In the genomic region with DNA sequence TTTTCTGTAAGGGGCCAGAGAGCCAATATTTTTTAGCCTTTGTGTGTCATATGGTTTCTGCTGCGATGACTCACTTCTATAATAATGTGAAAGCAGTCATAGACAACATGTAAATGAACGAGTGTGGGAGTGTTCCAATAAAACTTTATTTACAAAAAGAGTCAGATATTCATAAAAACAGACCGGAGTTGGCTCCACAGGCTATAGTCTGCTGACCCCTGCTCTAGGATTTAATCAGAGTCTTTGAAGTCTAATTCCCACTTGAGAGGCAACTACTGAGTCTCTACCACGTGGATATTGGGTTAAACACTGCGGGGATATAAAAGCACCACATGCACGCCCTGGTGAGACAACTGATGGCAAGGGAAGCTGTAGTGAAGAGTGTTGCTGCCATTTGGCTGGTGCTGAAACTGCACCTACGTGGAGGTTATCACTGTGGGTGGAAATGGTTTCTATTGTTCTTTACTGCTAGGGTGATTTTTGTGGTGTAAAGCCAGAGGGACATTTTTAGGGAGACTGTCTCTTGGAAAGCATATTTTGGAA, we compare ENCODE assay signal across 1 cellular context.
TF ChIP-seq lines count a peak whose summit lies in the region.

No MANE protein-coding gene starts in this region.

TF ChIP-seq in HepG2, 621 proteins besides CTCF, POLR2A, EP300 and RAD21:
- peak; percentile 79 for TF ChIP-seq ZBTB40 (IDR thresholded peaks at IDR 0.05)
- TF ChIP-seq ZBTB40 (CRISPR knock-in tag; IDR thresholded peaks at IDR 0.05): peak; percentile 97
- TF ChIP-seq U2AF2 (IDR thresholded peaks at IDR 0.05; ENCODE audit: low read depth, low read length): no peak
- peak; percentile 81 for TF ChIP-seq MNT (IDR thresholded peaks at IDR 0.05)
